In the genomic region with DNA sequence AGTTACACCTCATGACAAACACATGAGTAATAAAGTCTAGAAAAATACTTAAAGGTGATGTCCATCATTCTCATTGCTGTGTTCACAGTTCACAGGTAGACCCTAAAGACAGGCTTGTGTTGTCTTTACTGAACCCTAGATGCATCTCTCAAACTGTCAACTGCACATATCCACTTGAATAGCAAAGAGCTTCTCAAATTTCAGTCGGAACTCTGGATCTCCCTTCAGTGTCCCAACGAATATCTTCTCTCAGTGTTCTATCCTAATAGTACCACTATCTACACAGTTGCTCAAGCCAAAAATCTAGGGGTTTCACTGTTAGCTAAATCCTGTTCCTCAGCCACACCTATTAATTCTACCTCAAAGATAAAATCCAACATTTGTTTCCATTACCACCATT, we compare ENCODE assay signal across 8 cellular contexts. TPM values are rescaled to one million over a fixed set of nuclear protein-coding genes. Genes with fewer than 3 reads are reported as not detected.
DNase-seq lines count a peak whose midpoint lies in the region; ATAC-seq and TF ChIP-seq lines count a peak whose summit lies in the region.

No MANE protein-coding gene starts in this region.

- H3K27ac ChIP-seq in CD4-positive, alpha-beta T cell (ENCODE audit: low read depth, low read length): no peak overlapping the region
- no peak overlapping the region for H3K27ac ChIP-seq in Karpas-422 (ENCODE audit: low read length)
- no peak overlapping the region for H3K27ac ChIP-seq in brain microvascular endothelial cell
- H3K27ac ChIP-seq in suprapubic skin: no peak overlapping the region

- H4K20me1 ChIP-seq in Karpas-422 (ENCODE audit: insufficient read depth, low read depth, low read length): no peaks in the 10 kb centered on the region

- no peaks in the 10 kb centered on the region for H3K9me2 ChIP-seq in Karpas-422 (replicated peaks; ENCODE audit: insufficient read depth, low read length)

- TF ChIP-seq CTCF in CD4-positive, alpha-beta T cell (IDR thresholded peaks at IDR 0.05): no peak
- TF ChIP-seq CTCF in brain microvascular endothelial cell (IDR thresholded peaks at IDR 0.05; ENCODE audit: low read depth, low read length, missing control alignments) (no peak), suprapubic skin (IDR thresholded peaks at IDR 0.05) (no peak)

- peak overlapping the region; percentile 87 for H3K4me3 Mint-ChIP-seq in CD4-positive, alpha-beta T cell

- H3K79me2 ChIP-seq in Karpas-422 (ENCODE audit: low read length): peaks cover 4% of the 10 kb centered on the region; the same call in 1 of the 2 replicates

- H3K9me3 ChIP-seq in CD4-positive, alpha-beta T cell (ENCODE audit: control insufficient read depth, low read length): no peaks in the 10 kb centered on the region
- H3K9me3 ChIP-seq in Karpas-422 (ENCODE audit: low read length): no peaks in the 10 kb centered on the region
- H3K9me3 ChIP-seq in suprapubic skin: no peaks in the 10 kb centered on the region

- H3K27ac Mint-ChIP-seq in CD4-positive, alpha-beta T cell: peak overlapping the region; percentile 91

- no peak for ATAC-seq in CD4-positive, alpha-beta T cell (ENCODE audit: poor library complexity)
- ATAC-seq in GM19467 (IDR thresholded peaks at IDR 0.05; ENCODE audit: unreplicated experiment): no peak

- H3K36me3 Mint-ChIP-seq in CD4-positive, alpha-beta T cell (ENCODE audit: low read depth): peaks cover 60% of the 10 kb centered on the region

- no peak for TF ChIP-seq EP300 in suprapubic skin (IDR thresholded peaks at IDR 0.05)

- CTCF ChIA-PET in CD4-positive, alpha-beta T cell (lab: Charles Lee): interaction anchor here (0.7 kb wide), 1 partner anchor 40 kb away, joined by 3 read pairs; no protein-coding TSS in a partner anchor

- DNase-seq in CD4-positive, alpha-beta T cell: no peak
- peak; percentile 43 for DNase-seq in Karpas-422
- DNase-seq in brain microvascular endothelial cell: no peak
- DNase-seq in myocyte (ENCODE audit: low read depth): peak; percentile 7
- no peak for DNase-seq in suprapubic skin (ENCODE audit: low spot score in 2 of 2)
- DNase-seq in mesenteric fat pad (ENCODE audit: low spot score): no peak
- DNase-seq in NCI-H69 (lab: John Stamatoyannopoulos, UW): no peak

- H3K9ac ChIP-seq in Karpas-422 (ENCODE audit: low read length): peak overlapping the region; percentile 60

- no peak for TF ChIP-seq POLR2A in suprapubic skin (IDR thresholded peaks at IDR 0.05)

- H3K36me3 ChIP-seq in Karpas-422 (ENCODE audit: insufficient read depth, low read length) (no peaks in the 10 kb centered on the region), brain microvascular endothelial cell (replicated peaks) (no peaks in the 10 kb centered on the region), suprapubic skin (no peaks in the 10 kb centered on the region)

- intact Hi-C loops in CD4-positive, alpha-beta T cell (cut with DNase I, micrococcal nuclease): no loop called here

- H3K4me1 ChIP-seq in Karpas-422 (ENCODE audit: low read length) (peaks cover 22% of the 10 kb centered on the region), suprapubic skin (peaks cover 53% of the 10 kb centered on the region)

- WGBS in suprapubic skin: 6% methylated on average over 2 of the region's 2 CpGs

- no peaks in the 10 kb centered on the region for H3K27me3 Mint-ChIP-seq in CD4-positive, alpha-beta T cell

- peaks cover 63% of the 10 kb centered on the region for H3K4me1 Mint-ChIP-seq in CD4-positive, alpha-beta T cell (ENCODE audit: low read depth)

- H3K4me3 ChIP-seq in Karpas-422 (ENCODE audit: low read length): peak overlapping the region; percentile 50
- H3K4me3 ChIP-seq in brain microvascular endothelial cell (ENCODE audit: low read depth, low read length): peak overlapping the region; percentile 52
- no peak overlapping the region for H3K4me3 ChIP-seq in suprapubic skin

- no peaks in the 10 kb centered on the region for H3K9me3 Mint-ChIP-seq in CD4-positive, alpha-beta T cell

- in situ Hi-C loops in brain microvascular endothelial cell (cut with HindIII; ENCODE audit: low pct_ligation_motif_present, low sequenced_read_pairs): no loop called here

- POLR2A ChIA-PET in CD4-positive, alpha-beta T cell (lab: Charles Lee): interaction anchor here (1.3 to 2.9 kb wide), 3 partner anchors 36 to 515 kb away, joined by 4 to 185 read pairs (median 9); a partner anchor contains a TSS

- H3K27me3 ChIP-seq in CD4-positive, alpha-beta T cell (ENCODE audit: control insufficient read depth, insufficient read depth, low read length): no peaks in the 10 kb centered on the region
- H3K27me3 ChIP-seq in Karpas-422 (ENCODE audit: low read length) (no peaks in the 10 kb centered on the region), brain microvascular endothelial cell (replicated peaks) (no peaks in the 10 kb centered on the region), suprapubic skin (no peaks in the 10 kb centered on the region)

- H2AFZ ChIP-seq in Karpas-422 (ENCODE audit: low read length): no peak overlapping the region

- H3K4me2 ChIP-seq in Karpas-422 (ENCODE audit: low read depth, low read length, poor library complexity, severe bottlenecking): peak overlapping the region; percentile 58

RNA-seq across cellular contexts. Expression of a gene that starts 50.6 kb away (rescaled TPM):
- total RNA-seq in CD4-positive, alpha-beta T cell: 1 to 10 TPM; 4.6 to 6.4 TPM
- total RNA-seq in Karpas-422 (2014; rRNA removed; shearing (Covaris generic); ENCODE audit: low replicate concordance): 0.47 and 1.2 TPM in 2 replicates
- total RNA-seq in myocyte: 12.5 and 20.2 TPM in 2 replicates
- 19.5 TPM for polyA plus RNA-seq in myocyte (2012)
- 10 to 100 TPM; 21.7 to 42.1 (median 33.1) TPM for total RNA-seq in suprapubic skin
- 16.1 TPM for total RNA-seq in mesenteric fat pad

Comparison
In these comparisons a context has a peak if more than half of its experiments do, and no peak if none do; other contexts are left out.
1. DNase-seq: peak in Karpas-422 (single experiment) and myocyte (single experiment); none in CD4-positive, alpha-beta T cell (0 of 10), brain microvascular endothelial cell (single experiment), suprapubic skin (0 of 2), mesenteric fat pad (single experiment) and NCI-H69 (single experiment).